ENCODE assay signal across 1 cellular context in the genomic region with DNA sequence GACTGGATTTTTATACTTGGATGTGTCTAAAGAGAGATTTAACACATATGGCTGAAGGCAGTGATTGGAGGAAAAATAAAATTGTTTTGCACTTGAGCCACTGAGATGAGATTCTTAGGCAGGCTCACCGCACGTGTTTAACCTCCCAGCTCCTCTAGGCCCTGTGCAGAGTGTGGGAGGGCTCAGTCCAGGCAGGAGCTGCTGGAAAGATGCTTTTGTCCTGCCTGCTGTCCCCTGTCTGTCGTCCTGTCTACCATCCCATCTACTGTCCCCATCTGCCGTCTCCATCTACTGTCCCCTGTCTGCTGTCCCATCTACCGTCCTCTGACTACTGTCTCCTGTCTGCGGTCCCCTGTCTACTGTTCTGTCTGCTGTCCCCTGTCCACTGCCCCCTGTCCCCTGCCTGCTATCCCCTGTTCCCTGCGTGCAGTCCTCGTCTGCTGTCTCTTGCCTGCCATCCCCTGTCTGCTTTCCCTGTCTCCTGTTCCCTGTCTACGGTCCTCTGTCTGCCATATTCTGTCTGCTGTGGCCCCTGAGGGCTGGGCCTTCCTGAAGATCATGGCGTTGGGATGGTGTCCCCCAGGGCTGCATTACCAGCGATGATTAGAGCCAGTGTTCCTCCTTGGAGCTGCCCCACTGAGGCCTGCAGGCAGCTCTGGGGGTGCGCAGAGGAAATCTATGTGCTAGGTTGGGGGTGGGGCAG.
TF ChIP-seq lines count a peak whose summit lies in the region.

No MANE protein-coding gene starts in this region.

TF ChIP-seq in HepG2, 621 proteins besides CTCF, POLR2A, EP300 and RAD21:
- TF ChIP-seq NONO (IDR thresholded peaks at IDR 0.05) (peak; percentile 58; the same call in 1 of the 2 replicates), NONO (CRISPR knock-in tag; conservative IDR thresholded peaks at IDR 0.05) (no peak), MTF1 (CRISPR knock-in tag; IDR thresholded peaks at IDR 0.05) (no peak)
TF ChIP-seq in HepG2: peak in this region for 1.
